In the genomic region with DNA sequence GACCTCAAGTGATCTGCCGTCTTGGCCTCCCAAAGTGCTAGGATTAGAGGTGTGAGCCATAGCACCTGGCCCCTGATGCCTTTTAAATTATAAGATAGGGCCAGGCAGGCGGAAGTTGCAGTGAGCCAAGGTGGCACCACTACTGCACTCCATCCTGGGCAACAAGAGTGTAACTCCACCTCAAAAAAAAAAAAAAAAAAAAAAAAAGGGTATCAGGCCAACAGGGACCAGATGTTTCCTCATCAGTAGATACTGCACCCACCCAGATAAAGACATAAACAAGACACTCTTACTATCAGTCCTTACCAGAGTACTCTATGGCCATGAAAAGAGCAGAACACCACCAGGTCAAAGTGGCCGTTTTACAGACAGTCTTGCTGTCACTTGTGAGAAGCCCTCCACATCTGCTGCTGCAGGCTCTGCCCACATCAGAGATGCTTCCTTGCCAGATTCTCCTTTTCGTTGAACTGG, we compare ENCODE assay signal across 1 cellular context.
TF ChIP-seq lines count a peak whose summit lies in the region.

No MANE protein-coding gene starts in this region.

TF ChIP-seq in K562, 482 proteins besides CTCF, POLR2A, EP300 and RAD21 (continued from another document and continues in another):
- no peak for TF ChIP-seq DEAF1 (CRISPR knock-in tag; IDR thresholded peaks at IDR 0.05)
- TF ChIP-seq RBM34 (IDR thresholded peaks at IDR 0.05; ENCODE audit: borderline replicate concordance, insufficient read depth, low read length): no peak
- TF ChIP-seq ZBTB1 (CRISPR knock-in tag; IDR thresholded peaks at IDR 0.05; ENCODE audit: borderline replicate concordance, low read depth): no peak
- TF ChIP-seq DIDO1 (tag; IDR thresholded peaks at IDR 0.05; ENCODE audit: low read depth): no peak
- no peak for TF ChIP-seq JUNB (CRISPR knock-in tag; conservative IDR thresholded peaks at IDR 0.05)
- peak; percentile 100 for TF ChIP-seq TCF3 (CRISPR knock-in tag; IDR thresholded peaks at IDR 0.05)
- TF ChIP-seq BCL6 (CRISPR knock-in tag; IDR thresholded peaks at IDR 0.05): no peak
- TF ChIP-seq NFIC (IDR thresholded peaks at IDR 0.05): peak; percentile 99
- no peak for TF ChIP-seq NFXL1 (CRISPR knock-in tag; IDR thresholded peaks at IDR 0.05)
- TF ChIP-seq, protein P1, sequence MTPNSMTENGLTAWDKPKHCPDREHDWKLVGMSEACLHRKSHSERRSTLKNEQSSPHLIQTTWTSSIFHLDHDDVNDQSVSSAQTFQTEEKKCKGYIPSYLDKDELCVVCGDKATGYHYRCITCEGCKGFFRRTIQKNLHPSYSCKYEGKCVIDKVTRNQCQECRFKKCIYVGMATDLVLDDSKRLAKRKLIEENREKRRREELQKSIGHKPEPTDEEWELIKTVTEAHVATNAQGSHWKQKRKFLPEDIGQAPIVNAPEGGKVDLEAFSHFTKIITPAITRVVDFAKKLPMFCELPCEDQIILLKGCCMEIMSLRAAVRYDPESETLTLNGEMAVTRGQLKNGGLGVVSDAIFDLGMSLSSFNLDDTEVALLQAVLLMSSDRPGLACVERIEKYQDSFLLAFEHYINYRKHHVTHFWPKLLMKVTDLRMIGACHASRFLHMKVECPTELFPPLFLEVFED (CRISPR knock-in tag; conservative IDR thresholded peaks at IDR 0.05): 0 out of 2 replicates have a peak, but pooled peaks have one; percentile 52
- no peak for TF ChIP-seq MAFF (IDR thresholded peaks at IDR 0.05; ENCODE audit: low read length)
- no peak for TF ChIP-seq RBM15 (IDR thresholded peaks at IDR 0.05; ENCODE audit: insufficient read depth, low read length)
- no peak for TF ChIP-seq DDX20 (tag; IDR thresholded peaks at IDR 0.05; ENCODE audit: low read depth)
- TF ChIP-seq JUN (IDR thresholded peaks at IDR 0.05; ENCODE audit: borderline replicate concordance, low read depth, low read length): 0 out of 2 replicates have a peak, but pooled peaks have one; percentile 21
- no peak for TF ChIP-seq JUN (CRISPR knock-in tag; IDR thresholded peaks at IDR 0.05; ENCODE audit: borderline replicate concordance)
- TF ChIP-seq SP1 (CRISPR knock-in tag; IDR thresholded peaks at IDR 0.05): peak; percentile 67
- TF ChIP-seq GATAD2B (IDR thresholded peaks at IDR 0.05; ENCODE audit: borderline replicate concordance): no peak
- TF ChIP-seq, protein P2, sequence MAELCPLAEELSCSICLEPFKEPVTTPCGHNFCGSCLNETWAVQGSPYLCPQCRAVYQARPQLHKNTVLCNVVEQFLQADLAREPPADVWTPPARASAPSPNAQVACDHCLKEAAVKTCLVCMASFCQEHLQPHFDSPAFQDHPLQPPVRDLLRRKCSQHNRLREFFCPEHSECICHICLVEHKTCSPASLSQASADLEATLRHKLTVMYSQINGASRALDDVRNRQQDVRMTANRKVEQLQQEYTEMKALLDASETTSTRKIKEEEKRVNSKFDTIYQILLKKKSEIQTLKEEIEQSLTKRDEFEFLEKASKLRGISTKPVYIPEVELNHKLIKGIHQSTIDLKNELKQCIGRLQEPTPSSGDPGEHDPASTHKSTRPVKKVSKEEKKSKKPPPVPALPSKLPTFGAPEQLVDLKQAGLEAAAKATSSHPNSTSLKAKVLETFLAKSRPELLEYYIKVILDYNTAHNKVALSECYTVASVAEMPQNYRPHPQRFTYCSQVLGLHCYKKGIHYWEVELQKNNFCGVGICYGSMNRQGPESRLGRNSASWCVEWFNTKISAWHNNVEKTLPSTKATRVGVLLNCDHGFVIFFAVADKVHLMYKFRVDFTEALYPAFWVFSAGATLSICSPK (IDR thresholded peaks at IDR 0.05; ENCODE audit: borderline replicate concordance): no peak
- TF ChIP-seq ELK1 (CRISPR knock-in tag; IDR thresholded peaks at IDR 0.05): no peak
- no peak for TF ChIP-seq ZNF764 (CRISPR knock-in tag; IDR thresholded peaks at IDR 0.05; ENCODE audit: low read depth)
- TF ChIP-seq TEAD4 (IDR thresholded peaks at IDR 0.05; ENCODE audit: low read length): peak; percentile 100
- TF ChIP-seq TEAD4 (CRISPR knock-in tag; IDR thresholded peaks at IDR 0.05; ENCODE audit: borderline replicate concordance): no peak
- no peak for TF ChIP-seq MCM2 (IDR thresholded peaks at IDR 0.05; ENCODE audit: low read depth)
- peak; percentile 70; the same call in 1 of the 2 replicates for TF ChIP-seq NR2C1 (IDR thresholded peaks at IDR 0.05)
- peak; percentile 32; the same call in 1 of the 2 replicates for TF ChIP-seq NR2C1 (tag; IDR thresholded peaks at IDR 0.05)
- no peak for TF ChIP-seq ELF2 (CRISPR knock-in tag; IDR thresholded peaks at IDR 0.05)
- TF ChIP-seq MBD1 (CRISPR knock-in tag; IDR thresholded peaks at IDR 0.05): no peak
- no peak for TF ChIP-seq HDGF (IDR thresholded peaks at IDR 0.05)
- TF ChIP-seq ZNF583 (CRISPR knock-in tag; IDR thresholded peaks at IDR 0.05): no peak
- peak in 1 of 2 experiments; percentile 43; a peak in 1 of 4 replicates for TF ChIP-seq ETV6 (IDR thresholded peaks at IDR 0.05; ENCODE audit: borderline replicate concordance in 1 of 2, low read depth in 2 of 2, low read length in 1 of 2)
- no peak for TF ChIP-seq ETV6 (CRISPR knock-in tag; IDR thresholded peaks at IDR 0.05; ENCODE audit: borderline replicate concordance)
- no peak for TF ChIP-seq CAMTA2 (CRISPR knock-in tag; conservative IDR thresholded peaks at IDR 0.05)
- TF ChIP-seq FOSL1 (tag; conservative IDR thresholded peaks at IDR 0.05): peak; percentile 53
- TF ChIP-seq ZNF232 (CRISPR knock-in tag; IDR thresholded peaks at IDR 0.05): no peak
- TF ChIP-seq ZC3H11A (IDR thresholded peaks at IDR 0.05; ENCODE audit: low read depth, low read length): 0 out of 2 replicates have a peak, but pooled peaks have one; percentile 59
- no peak for TF ChIP-seq ZNF75A (CRISPR knock-in tag; IDR thresholded peaks at IDR 0.05)
- peak in 1 of 2 experiments; percentile 91; a peak in 2 of 3 replicates for TF ChIP-seq CBX3 (IDR thresholded peaks at IDR 0.05; ENCODE audit: borderline replicate concordance in 1 of 2, low read length in 2 of 2)
- TF ChIP-seq MYBL2 (IDR thresholded peaks at IDR 0.05; ENCODE audit: low read depth): no peak; the same call in 1 of the 2 replicates
- TF ChIP-seq MYBL2 (CRISPR knock-in tag; IDR thresholded peaks at IDR 0.05; ENCODE audit: borderline replicate concordance): no peak
- no peak for TF ChIP-seq NR4A1 (CRISPR knock-in tag; IDR thresholded peaks at IDR 0.05)
- TF ChIP-seq NR4A1 (tag; IDR thresholded peaks at IDR 0.05): peak; percentile 94
- TF ChIP-seq ZFP91 (CRISPR knock-in tag; IDR thresholded peaks at IDR 0.05): no peak
- no peak for TF ChIP-seq TEAD2 (tag; IDR thresholded peaks at IDR 0.05)
- no peak for TF ChIP-seq ZNF146 (CRISPR knock-in tag; IDR thresholded peaks at IDR 0.05; ENCODE audit: unreplicated experiment)
- no peak for TF ChIP-seq TFAM (CRISPR knock-in tag; conservative IDR thresholded peaks at IDR 0.05)
- no peak for TF ChIP-seq ZNF436 (CRISPR knock-in tag; IDR thresholded peaks at IDR 0.05)
- no peak for TF ChIP-seq GABPB2 (CRISPR knock-in tag; conservative IDR thresholded peaks at IDR 0.05)
- TF ChIP-seq MEF2A (IDR thresholded peaks at IDR 0.05; ENCODE audit: control insufficient read depth, low read depth, low read length): peak; percentile 78
- no peak for TF ChIP-seq USF1 (CRISPR knock-in tag; IDR thresholded peaks at IDR 0.05)
- peak; percentile 91 for TF ChIP-seq NCOA4 (IDR thresholded peaks at IDR 0.05; ENCODE audit: partially characterized antibody)
- TF ChIP-seq E2F3 (CRISPR knock-in tag; IDR thresholded peaks at IDR 0.05): no peak
- TF ChIP-seq CREB3L1 (IDR thresholded peaks at IDR 0.05; ENCODE audit: borderline replicate concordance, low read depth): 0 out of 2 replicates have a peak, but pooled peaks have one; percentile 36
- no peak for TF ChIP-seq CHD4 (IDR thresholded peaks at IDR 0.05; ENCODE audit: insufficient read depth, insufficient replicate concordance, low read depth, low read length, poor library complexity, severe bottlenecking)
- no peak for TF ChIP-seq PRDM10 (IDR thresholded peaks at IDR 0.05; ENCODE audit: partially characterized antibody)
- TF ChIP-seq MED1 (CRISPR knock-in tag; IDR thresholded peaks at IDR 0.05; ENCODE audit: borderline replicate concordance): no peak
- TF ChIP-seq SMAD2 (IDR thresholded peaks at IDR 0.05; ENCODE audit: low read depth, low read length): no peak
